19 cellular contexts compared by ENCODE assay signal in genomic region chr20:50358959-50359358, GRCh38.
DNase-seq lines count a peak whose midpoint lies in the region; ATAC-seq, FAIRE-seq and TF ChIP-seq lines count a peak whose summit lies in the region.
"Had no signal": no experiment of that assay in that cellular context is flagged by ENCODE, and none has a peak within 500 bp of the region (broad histone marks: within the 10 kb centered on the region; RNA-seq: fewer than 3 reads in every experiment).

No MANE protein-coding gene starts in this region.

- no peaks in the 10 kb centered on the region for H3K79me2 ChIP-seq in DND-41 (ENCODE audit: insufficient read depth, low read length)

- H3K27me3 Mint-ChIP-seq in activated CD4-positive, alpha-beta T cell treated with anti-CD3 and anti-CD28 coated beads, Interleukin-2, amount 10 ng/mL, durations not matched to agents 24 days and 14 days = peaks cover 4% of the 10 kb centered on the region
- H3K27me3 Mint-ChIP-seq in activated CD4-positive, alpha-beta T cell treated with anti-CD3 and anti-CD28 coated beads for 36 hours = peaks cover 3% of the 10 kb centered on the region
- peaks cover 8% of the 10 kb centered on the region for H3K27me3 Mint-ChIP-seq in chondrocyte (ENCODE audit: low read depth)

- no peak for TF ChIP-seq POLR2A in H54 (IDR thresholded peaks at IDR 0.05; ENCODE audit: low read depth, low read length)

- no peak for DNase-seq in activated CD4-positive, alpha-beta T cell treated with anti-CD3 and anti-CD28 coated beads, Interleukin-2, amount 10 ng/mL, durations not matched to agents 24 days and 14 days
- no peak for DNase-seq in activated CD4-positive, alpha-beta T cell treated with anti-CD3 and anti-CD28 coated beads for 36 hours
- DNase-seq in DND-41 (no peak), chondrocyte (ENCODE audit: low spot score) (peak; percentile 70), posterior vena cava (ENCODE audit: low spot score) (peak; percentile 75), GM19238 (ENCODE audit: insufficient read length, low spot score) (no peak), H54 (ENCODE audit: insufficient read length, low spot score) (no peak), NCI-H2171 (lab: John Stamatoyannopoulos, UW) (no peak)
- DNase-seq: DMS 273 treated with DMSO at 0.1 percent for 48 hours, GF-D8, NCI-H1417 treated with DMSO at 0.1 percent for 48 hours, NCI-H1930, NCI-H748 treated with DMSO at 0.1 percent for 48 hours, RPMI8226, SIG-M5 had no signal

- H3K4me2 ChIP-seq in DND-41 (ENCODE audit: insufficient read depth, low read length) = no peak overlapping the region
- H3K4me2 ChIP-seq: BLaER1 had no signal

- H3K36me3 Mint-ChIP-seq in activated CD4-positive, alpha-beta T cell treated with anti-CD3 and anti-CD28 coated beads, Interleukin-2, amount 10 ng/mL, durations not matched to agents 24 days and 14 days (ENCODE audit: low read depth) = no peaks in the 10 kb centered on the region
- no peaks in the 10 kb centered on the region for H3K36me3 Mint-ChIP-seq in activated CD4-positive, alpha-beta T cell treated with anti-CD3 and anti-CD28 coated beads for 36 hours (ENCODE audit: low read depth)
- H3K36me3 Mint-ChIP-seq in chondrocyte (ENCODE audit: low read depth) = no peaks in the 10 kb centered on the region

- no peaks in the 10 kb centered on the region for H3K9me3 ChIP-seq in DND-41 (ENCODE audit: insufficient read depth, low read length, severe bottlenecking)
- H3K9me3 ChIP-seq: BLaER1, HAP-1 had no signal

- no peak overlapping the region for H3K27ac ChIP-seq in DND-41 (ENCODE audit: low read length)
- H3K27ac ChIP-seq: BLaER1 had no signal

- TF ChIP-seq CTCF in DND-41 (IDR thresholded peaks at IDR 0.05; ENCODE audit: borderline replicate concordance, extremely low read depth, low read length, poor library complexity, severe bottlenecking) (no peak), chondrocyte (IDR thresholded peaks at IDR 0.05) (no peak)

- CTCF ChIA-PET in activated CD4-positive, alpha-beta T cell treated with anti-CD3 and anti-CD28 coated beads for 36 hours (lab: Charles Lee) = no interaction called here

- no peaks in the 10 kb centered on the region for H3K9me3 Mint-ChIP-seq in activated CD4-positive, alpha-beta T cell treated with anti-CD3 and anti-CD28 coated beads, Interleukin-2, amount 10 ng/mL, durations not matched to agents 24 days and 14 days
- H3K9me3 Mint-ChIP-seq in activated CD4-positive, alpha-beta T cell treated with anti-CD3 and anti-CD28 coated beads for 36 hours (ENCODE audit: low read depth) = no peaks in the 10 kb centered on the region
- H3K9me3 Mint-ChIP-seq in chondrocyte (ENCODE audit: low read depth) = no peaks in the 10 kb centered on the region

- POLR2A ChIA-PET in activated CD4-positive, alpha-beta T cell treated with anti-CD3 and anti-CD28 coated beads for 36 hours (lab: Charles Lee) = no interaction called here

- intact Hi-C loops in activated CD4-positive, alpha-beta T cell treated with anti-CD3 and anti-CD28 coated beads, Interleukin-2, amount 10 ng/mL, durations not matched to agents 24 days and 14 days (cut with micrococcal nuclease) = no loop called here
- intact Hi-C loops in activated CD4-positive, alpha-beta T cell treated with anti-CD3 and anti-CD28 coated beads for 36 hours (cut with DNase I, micrococcal nuclease) = no loop called here
- intact Hi-C loops in posterior vena cava (cut with DNase I) = no loop called here

- H3K36me3 ChIP-seq in DND-41 (ENCODE audit: insufficient read depth, low read length) = no peaks in the 10 kb centered on the region
- H3K36me3 ChIP-seq: BLaER1, HAP-1 had no signal

- H3K4me3 ChIP-seq in DND-41 (ENCODE audit: low read depth in 1 of 2, low read length in 2 of 2) = no peak overlapping the region
- H3K4me3 ChIP-seq: BLaER1, HAP-1 had no signal

- ATAC-seq in activated CD4-positive, alpha-beta T cell treated with anti-CD3 and anti-CD28 coated beads for 36 hours = no peak
- peak; percentile 17; the same call in 1 of the 3 replicates for ATAC-seq in DND-41 (ENCODE audit: insufficient read depth, low read depth)

- no peak overlapping the region for H2AFZ ChIP-seq in DND-41 (ENCODE audit: low read depth, low read length)

- peaks cover 9% of the 10 kb centered on the region for H3K4me1 Mint-ChIP-seq in activated CD4-positive, alpha-beta T cell treated with anti-CD3 and anti-CD28 coated beads, Interleukin-2, amount 10 ng/mL, durations not matched to agents 24 days and 14 days
- H3K4me1 Mint-ChIP-seq in activated CD4-positive, alpha-beta T cell treated with anti-CD3 and anti-CD28 coated beads for 36 hours = no peaks in the 10 kb centered on the region
- H3K4me1 Mint-ChIP-seq in chondrocyte (ENCODE audit: low read depth) = peaks cover 4% of the 10 kb centered on the region

- no peaks in the 10 kb centered on the region for H3K27me3 ChIP-seq in DND-41 (ENCODE audit: insufficient read depth, low read length, poor library complexity)
- H3K27me3 ChIP-seq: BLaER1 had no signal

- H3K4me3 Mint-ChIP-seq in activated CD4-positive, alpha-beta T cell treated with anti-CD3 and anti-CD28 coated beads, Interleukin-2, amount 10 ng/mL, durations not matched to agents 24 days and 14 days = no peak overlapping the region
- H3K4me3 Mint-ChIP-seq in activated CD4-positive, alpha-beta T cell treated with anti-CD3 and anti-CD28 coated beads for 36 hours = no peak overlapping the region
- H3K4me3 Mint-ChIP-seq in chondrocyte (ENCODE audit: unreplicated experiment) = no peak overlapping the region

- H3K27ac Mint-ChIP-seq in activated CD4-positive, alpha-beta T cell treated with anti-CD3 and anti-CD28 coated beads, Interleukin-2, amount 10 ng/mL, durations not matched to agents 24 days and 14 days = peak overlapping the region; percentile 3
- H3K27ac Mint-ChIP-seq in activated CD4-positive, alpha-beta T cell treated with anti-CD3 and anti-CD28 coated beads for 36 hours = no peak overlapping the region
- H3K27ac Mint-ChIP-seq in chondrocyte (ENCODE audit: unreplicated experiment) = no peak overlapping the region

- H3K4me1 ChIP-seq in DND-41 (ENCODE audit: insufficient read depth, low read length) = no peaks in the 10 kb centered on the region
- H3K4me1 ChIP-seq: HAP-1 had no signal

- peaks cover 16% of the 10 kb centered on the region for H4K20me1 ChIP-seq in DND-41 (ENCODE audit: insufficient read depth, low read length)
- H4K20me1 ChIP-seq: BLaER1 had no signal

- H3K9ac ChIP-seq in DND-41 (ENCODE audit: low read depth, low read length) = no peak overlapping the region
- H3K9ac ChIP-seq: BLaER1 had no signal

- no peak for FAIRE-seq in H54 (lab: Jason Lieb, UNC)
- FAIRE-seq: GM12891, GM18507 had no signal

Comparison
In these comparisons a context has a peak if more than half of its experiments do, and no peak if none do; other contexts are left out.
1. DNase-seq: peak in chondrocyte (single experiment) and posterior vena cava (single experiment); none in activated CD4-positive, alpha-beta T cell treated with anti-CD3 and anti-CD28 coated beads, Interleukin-2, amount 10 ng/mL, durations not matched to agents 24 days and 14 days (single experiment), activated CD4-positive, alpha-beta T cell treated with anti-CD3 and anti-CD28 coated beads for 36 hours (single experiment), DND-41 (single experiment), GM19238 (single experiment), H54 (single experiment) and NCI-H2171 (single experiment).